ENCODE assay signal across 18 cellular contexts in genomic region chr3:31250116-31250813, GRCh38.
DNase-seq lines count a peak whose midpoint lies in the region; ATAC-seq, FAIRE-seq and TF ChIP-seq lines count a peak whose summit lies in the region.
"Had no signal": no experiment of that assay in that cellular context is flagged by ENCODE, and none has a peak within 500 bp of the region (broad histone marks: within the 10 kb centered on the region; RNA-seq: fewer than 3 reads in every experiment).

No MANE protein-coding gene starts in this region.

- peaks cover 6% of the 10 kb centered on the region for H3K9me3 Mint-ChIP-seq in natural killer cell treated with Interleukin-12 subunit alpha and Interleukin-12 subunit beta and Interleukin-15 and Interleukin-18, amount 100 ng/mL, for 72 hours
- H3K9me3 Mint-ChIP-seq in natural killer cell, result no peaks in the 10 kb centered on the region
- H3K9me3 Mint-ChIP-seq in stimulated activated naive CD8-positive, alpha-beta T cell treated with anti-CD3 and anti-CD28 coated beads, Interleukin-15, amount 100 ng/mL, for 72 hours, result peaks cover 0 to 4% of the 10 kb centered on the region in 2 donors
- H3K9me3 Mint-ChIP-seq: H9 had no signal

- CTCF ChIA-PET in OCI-LY7 (lab: Charles Lee; ENCODE audit: unreplicated experiment) (no interaction called here), GM12878 (lab: Yijun Ruan, JAX) (interaction anchor here (1.0 to 1.5 kb wide), 3 partner anchors 9 to 286 kb away, joined by 3 to 10 read pairs (median 5); no protein-coding TSS in a partner anchor)

- DNase-seq in natural killer cell treated with Interleukin-12 subunit alpha and Interleukin-12 subunit beta and Interleukin-15 and Interleukin-18, amount 100 ng/mL, for 72 hours (ENCODE audit: low spot score), result no peak
- DNase-seq in natural killer cell (no peak), OCI-LY7 (ENCODE audit: low spot score) (no peak), GM12878 (ENCODE audit: low read depth, low spot score) (no peak), NCI-H2081 treated with DMSO at 0.1 percent for 48 hours (lab: John Stamatoyannopoulos, UW) (no peak), NCI-H2107 (lab: John Stamatoyannopoulos, UW) (no peak), cortex of kidney (lab: John Stamatoyannopoulos, UW) (no peak)
- DNase-seq in stimulated activated naive CD8-positive, alpha-beta T cell treated with anti-CD3 and anti-CD28 coated beads, Interleukin-15, amount 100 ng/mL, for 72 hours, result no peak
- DNase-seq: H9; left colon; naive B cell; NCI-H1092 treated with DMSO at 0.1 percent for 48 hours; NCI-H446 treated with DMSO at 0.1 percent for 48 hours; right cardiac atrium; stimulated activated CD4-positive, alpha-beta T cell treated with anti-CD3 and anti-CD28 coated beads, Interleukin-4, amount 100 ng/mL, for 4 hours; stimulated activated naive CD4-positive, alpha-beta T cell had no signal

- H3K36me3 ChIP-seq in OCI-LY7 (ENCODE audit: insufficient read depth, low read length) (no peaks in the 10 kb centered on the region), GM12878 (ENCODE audit: control insufficient read depth in 2 of 2, insufficient read depth in 2 of 2, low read length in 1 of 2) (no peaks in the 10 kb centered on the region)

- no peak overlapping the region for H3K27ac ChIP-seq in OCI-LY7 (ENCODE audit: low read depth, low read length, poor library complexity, severe bottlenecking)
- H3K27ac ChIP-seq in GM12878 (ENCODE audit: control insufficient read depth, insufficient read depth), result peak overlapping the region; percentile 86

- H3K79me2 ChIP-seq in OCI-LY7 (ENCODE audit: insufficient read depth, low read depth, low read length), result no peaks in the 10 kb centered on the region
- H3K79me2 ChIP-seq in GM12878 (ENCODE audit: control insufficient read depth, insufficient read depth, low read length), result 0 out of 2 replicates have a peak, but pooled peaks cover 3% of the 10 kb centered on the region

- peaks cover 49 to 52% of the 10 kb centered on the region in 2 donors for H3K4me1 Mint-ChIP-seq in natural killer cell treated with Interleukin-12 subunit alpha and Interleukin-12 subunit beta and Interleukin-15 and Interleukin-18, amount 100 ng/mL, for 72 hours (ENCODE audit: low read depth in 2 of 2)
- peaks cover 5 to 7% of the 10 kb centered on the region in 2 donors for H3K4me1 Mint-ChIP-seq in natural killer cell
- H3K4me1 Mint-ChIP-seq in stimulated activated naive CD8-positive, alpha-beta T cell treated with anti-CD3 and anti-CD28 coated beads, Interleukin-15, amount 100 ng/mL, for 72 hours, result peaks cover 81% of the 10 kb centered on the region
- H3K4me1 Mint-ChIP-seq: B cell had no signal

- POLR2A ChIA-PET in OCI-LY7 (lab: Charles Lee), result interaction anchor here (0.6 to 1.5 kb wide), 3 partner anchors 9 to 15 kb away, joined by 3 read pairs; no protein-coding TSS in a partner anchor
- POLR2A ChIA-PET in GM12878 (lab: Charles Lee), result interaction anchor here (0.9 to 6.9 kb wide), 6 partner anchors 9 to 282 kb away, joined by 3 to 69 read pairs (median 6); partner anchors contain the start of gene STT3B

- H3K4me3 ChIP-seq in OCI-LY7 (ENCODE audit: low read depth, low read length, poor library complexity, severe bottlenecking) (no peak overlapping the region), GM12878 (no peak overlapping the region)

- TF ChIP-seq CTCF in natural killer cell (IDR thresholded peaks at IDR 0.05) (no peak), OCI-LY7 (conservative IDR thresholded peaks at IDR 0.05; ENCODE audit: low read length) (no peak), GM12878 (IDR thresholded peaks at IDR 0.05 in 2 of 3, conservative IDR thresholded peaks at IDR 0.05 in 1 of 3; ENCODE audit: control insufficient read depth in 2 of 3, extremely low read depth in 1 of 3, insufficient read depth in 1 of 3, low read depth in 3 of 3, low read length in 3 of 3) (no peak)

- ATAC-seq in natural killer cell treated with Interleukin-12 subunit alpha and Interleukin-12 subunit beta and Interleukin-15 and Interleukin-18, amount 100 ng/mL, for 72 hours, result no peak
- ATAC-seq in natural killer cell, result no peak
- no peak for ATAC-seq in GM12878
- no peak for ATAC-seq in stimulated activated naive CD8-positive, alpha-beta T cell treated with anti-CD3 and anti-CD28 coated beads, Interleukin-15, amount 100 ng/mL, for 72 hours
- ATAC-seq: left colon, Panc1, right cardiac atrium had no signal

- peak overlapping the region; percentile 10 to 81 for H3K27ac Mint-ChIP-seq in natural killer cell treated with Interleukin-12 subunit alpha and Interleukin-12 subunit beta and Interleukin-15 and Interleukin-18, amount 100 ng/mL, for 72 hours
- H3K27ac Mint-ChIP-seq in natural killer cell, result no peak overlapping the region
- peak overlapping the region in 1 of 2 donors; percentile 84 for H3K27ac Mint-ChIP-seq in stimulated activated naive CD8-positive, alpha-beta T cell treated with anti-CD3 and anti-CD28 coated beads, Interleukin-15, amount 100 ng/mL, for 72 hours
- H3K27ac Mint-ChIP-seq: B cell, H9 had no signal

- H3K27me3 Mint-ChIP-seq in natural killer cell treated with Interleukin-12 subunit alpha and Interleukin-12 subunit beta and Interleukin-15 and Interleukin-18, amount 100 ng/mL, for 72 hours, result peaks cover 0 to 7% of the 10 kb centered on the region in 2 donors
- no peaks in the 10 kb centered on the region for H3K27me3 Mint-ChIP-seq in natural killer cell (ENCODE audit: low read depth in 2 of 2)
- H3K27me3 Mint-ChIP-seq in stimulated activated naive CD8-positive, alpha-beta T cell treated with anti-CD3 and anti-CD28 coated beads, Interleukin-15, amount 100 ng/mL, for 72 hours, result no peaks in the 10 kb centered on the region
- H3K27me3 Mint-ChIP-seq: naive B cell had no signal

- H2AFZ ChIP-seq in OCI-LY7 (ENCODE audit: low read length), result peak overlapping the region; percentile 59
- H2AFZ ChIP-seq in GM12878 (ENCODE audit: control insufficient read depth, low read depth, low read length), result peak overlapping the region; percentile 63

- WGBS in GM12878 (ENCODE audit: insufficient coverage, insufficient replicate concordance, low lambda C conversion rate, missing lambda C conversion rate), result 0% methylated on average over 1 of the region's 1 CpG

- H3K9me3 ChIP-seq in OCI-LY7 (ENCODE audit: low read length) (no peaks in the 10 kb centered on the region), GM12878 (replicated peaks; ENCODE audit: control insufficient read depth, insufficient read depth, low read length) (peaks cover 6% of the 10 kb centered on the region; the same call in 2 of the 3 replicates)

- peaks cover 6% of the 10 kb centered on the region for H3K4me1 ChIP-seq in OCI-LY7 (ENCODE audit: insufficient read depth, low read length, poor library complexity, severe bottlenecking)
- H3K4me1 ChIP-seq in GM12878 (ENCODE audit: control insufficient read depth, insufficient read depth, low read length), result peaks cover 33% of the 10 kb centered on the region

- in situ Hi-C loops in GM12878 (cut with MboI), result no loop called here

- H3K9me2 ChIP-seq in OCI-LY7 (ENCODE audit: insufficient read depth, low read length), result no peaks in the 10 kb centered on the region

- no peaks in the 10 kb centered on the region for H3K27me3 ChIP-seq in GM12878 (replicated peaks in 1 of 2; ENCODE audit: control insufficient read depth in 2 of 2, insufficient read depth in 2 of 2, low read length in 1 of 2)

- H4K20me1 ChIP-seq in OCI-LY7 (ENCODE audit: insufficient read depth, low read length) (no peaks in the 10 kb centered on the region), GM12878 (ENCODE audit: control insufficient read depth, insufficient read depth) (no peaks in the 10 kb centered on the region)

- intact Hi-C loops in natural killer cell (cut with micrococcal nuclease), result no loop called here
- intact Hi-C loops in OCI-LY7 (cut with micrococcal nuclease; ENCODE audit: unreplicated experiment), result no loop called here
- intact Hi-C loops in GM12878 (cut with micrococcal nuclease; ENCODE audit: unreplicated experiment), result no loop called here

- H3K36me3 Mint-ChIP-seq in natural killer cell treated with Interleukin-12 subunit alpha and Interleukin-12 subunit beta and Interleukin-15 and Interleukin-18, amount 100 ng/mL, for 72 hours, result peaks cover 9% of the 10 kb centered on the region
- no peaks in the 10 kb centered on the region for H3K36me3 Mint-ChIP-seq in natural killer cell
- H3K36me3 Mint-ChIP-seq: naive B cell had no signal

- no peak for TF ChIP-seq RAD21 in GM12878 (IDR thresholded peaks at IDR 0.05; ENCODE audit: insufficient read depth, low read depth, low read length)

- RAD21 ChIA-PET in GM12878 (lab: Charles Lee; ENCODE audit: unreplicated experiment), result interaction anchor here (0.6 to 16.3 kb wide), 6 partner anchors 9 to 280 kb away, joined by 3 to 381 read pairs (median 16); partner anchors contain the start of gene STT3B

- no peak for TF ChIP-seq EP300 in GM12878 (IDR thresholded peaks at IDR 0.05; ENCODE audit: borderline replicate concordance in 1 of 2, control insufficient read depth in 1 of 2, low read depth in 2 of 2, low read length in 2 of 2)

- SMC1A ChIA-PET in GM12878 (lab: Charles Lee; ENCODE audit: uncharacterized antibody, unreplicated experiment), result interaction anchor here (0.6 to 13.1 kb wide), 16 partner anchors 9 to 282 kb away, joined by 3 to 378 read pairs (median 4); partner anchors contain the start of gene STT3B

- TF ChIP-seq POLR2A in GM12878 (IDR thresholded peaks at IDR 0.05; ENCODE audit: low read depth, low read length), result no peak

- FAIRE-seq in GM12878 (lab: Jason Lieb, UNC), result no peak

- BruUV-seq in OCI-LY7 (replicated peaks; lab: Mats Ljungman, UMichigan) (no TSS peak), GM12878 (replicated peaks; lab: Mats Ljungman, UMichigan) (no TSS peak)

- H3K4me2 ChIP-seq in OCI-LY7 (ENCODE audit: low read length), result no peak overlapping the region
- peak overlapping the region; percentile 35 for H3K4me2 ChIP-seq in GM12878 (ENCODE audit: control insufficient read depth, insufficient read depth)

- peak overlapping the region; percentile 30; the same call in 1 of the 2 replicates for H3K9ac ChIP-seq in GM12878 (ENCODE audit: control insufficient read depth, insufficient read depth, low read length)

- H3K4me3 Mint-ChIP-seq in natural killer cell treated with Interleukin-12 subunit alpha and Interleukin-12 subunit beta and Interleukin-15 and Interleukin-18, amount 100 ng/mL, for 72 hours, result peak overlapping the region; percentile 23
- no peak overlapping the region for H3K4me3 Mint-ChIP-seq in natural killer cell
- H3K4me3 Mint-ChIP-seq in stimulated activated naive CD8-positive, alpha-beta T cell treated with anti-CD3 and anti-CD28 coated beads, Interleukin-15, amount 100 ng/mL, for 72 hours, result peak overlapping the region; percentile 6 to 42
- H3K4me3 Mint-ChIP-seq: B cell, H9, naive B cell had no signal

TF ChIP-seq in GM12878, 131 proteins besides CTCF, POLR2A, EP300 and RAD21 (continues in another document):
- TF ChIP-seq NR2C2 (IDR thresholded peaks at IDR 0.05; ENCODE audit: borderline replicate concordance, control insufficient read depth, insufficient read length, low read depth) (no peak), BACH1 (IDR thresholded peaks at IDR 0.05; ENCODE audit: borderline replicate concordance) (no peak), ATF7 (IDR thresholded peaks at IDR 0.05; ENCODE audit: low read depth) (no peak), SRF (IDR thresholded peaks at IDR 0.05; ENCODE audit: low read depth in 2 of 2, low read length in 2 of 2) (no peak), SUZ12 (IDR thresholded peaks at IDR 0.05; ENCODE audit: unreplicated experiment) (no peak), TCF7 (IDR thresholded peaks at IDR 0.05; ENCODE audit: borderline replicate concordance) (no peak)

Comparison
In these comparisons a context has a peak if more than half of its experiments do, and no peak if none do; other contexts are left out.
1. H3K27ac Mint-ChIP-seq: peak in natural killer cell treated with Interleukin-12 subunit alpha and Interleukin-12 subunit beta and Interleukin-15 and Interleukin-18, amount 100 ng/mL, for 72 hours (2 of 2); none in natural killer cell (0 of 2).